In the genomic region with DNA sequence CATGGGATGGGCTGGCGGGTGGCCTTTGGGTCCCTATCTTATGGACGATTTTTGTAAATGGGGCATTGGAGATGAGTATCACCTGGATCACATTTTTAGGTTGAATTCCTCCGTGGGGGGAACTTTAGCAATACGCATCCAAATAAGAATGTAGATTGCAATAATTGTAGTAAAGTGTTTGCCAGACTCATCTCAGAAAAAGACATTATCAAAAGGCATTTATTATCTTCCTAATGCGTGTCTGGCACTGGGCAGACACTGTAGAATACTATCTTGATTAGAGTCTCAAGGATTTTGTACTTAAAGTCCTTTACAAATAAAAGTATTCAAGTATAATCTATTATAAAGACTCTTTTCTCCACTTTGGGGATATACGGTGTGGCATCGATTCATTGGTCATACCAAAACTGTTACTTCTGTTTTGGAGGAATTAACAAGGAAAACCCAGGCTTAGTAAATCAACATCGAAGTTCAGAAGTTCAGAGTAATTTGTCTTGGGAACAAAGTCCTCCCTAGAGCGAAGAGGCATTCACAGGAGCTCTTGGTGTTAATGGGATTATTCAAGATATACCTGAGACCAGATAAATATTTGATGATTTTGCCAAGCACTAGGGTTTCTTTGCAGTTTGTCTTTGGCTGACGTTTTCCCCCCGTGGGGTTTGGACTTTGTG, we compare ENCODE assay signal across 8 cellular contexts. TPM values are rescaled to one million over a fixed set of nuclear protein-coding genes. Genes with fewer than 3 reads are reported as not detected.
DNase-seq lines count a peak whose midpoint lies in the region; ATAC-seq and TF ChIP-seq lines count a peak whose summit lies in the region.

No MANE protein-coding gene starts in this region.

- peak overlapping the region; percentile 87 for H3K4me2 ChIP-seq in GM23338

- no peak overlapping the region for H3K27ac ChIP-seq in GM23338 (ENCODE audit: low read depth)
- H3K27ac ChIP-seq in iPS-20b (ENCODE audit: low read length) = no peak overlapping the region
- peak overlapping the region in 7 of 8 donors; percentile 75 to 85 (median 82) for H3K27ac ChIP-seq in spleen
- H3K27ac ChIP-seq in brain microvascular endothelial cell = no peak overlapping the region

- H3K9ac ChIP-seq in iPS-20b (ENCODE audit: low read depth, low read length) = no peak overlapping the region

- no peaks in the 10 kb centered on the region for H3K9me3 Mint-ChIP-seq in GM23338
- H3K9me3 Mint-ChIP-seq in activated T-helper 2 cell treated with anti-CD3 and anti-CD28 coated beads, Interferon-gamma antibody, Interleukin-2, Interleukin-4, amounts not matched to agents 10 μg/mL and 5 μg/mL and 100 μg/mL, durations not matched to agents 14 hours and 24 hours and 36 hours = no peaks in the 10 kb centered on the region

- in situ Hi-C loops in brain microvascular endothelial cell (cut with HindIII; ENCODE audit: low pct_ligation_motif_present, low sequenced_read_pairs) = no loop called here

- TF ChIP-seq POLR2A in spleen (IDR thresholded peaks at IDR 0.05) = no peak

- no peak overlapping the region for H2AFZ ChIP-seq in GM23338

- peak overlapping the region; percentile 69 for H3K4me3 ChIP-seq in GM23338
- peak overlapping the region; percentile 67 for H3K4me3 ChIP-seq in iPS-20b (ENCODE audit: low read length)
- H3K4me3 ChIP-seq in spleen = peak overlapping the region in 7 of 8 donors; percentile 40 to 69 (median 43)
- H3K4me3 ChIP-seq in brain microvascular endothelial cell (ENCODE audit: low read depth, low read length) = no peak overlapping the region

- H3K4me1 ChIP-seq in GM23338 (ENCODE audit: insufficient read depth) (peaks cover 43% of the 10 kb centered on the region), iPS-20b (ENCODE audit: insufficient read depth, low read length) (peaks cover 50% of the 10 kb centered on the region), spleen (peaks cover 9 to 64% (median 40%) of the 10 kb centered on the region in 6 donors)

- H3K9me2 ChIP-seq in GM23338 (ENCODE audit: insufficient read depth) = no peaks in the 10 kb centered on the region

- H3K27me3 Mint-ChIP-seq in GM23338 (ENCODE audit: insufficient read depth, low read depth, poor library complexity) = peaks cover 35% of the 10 kb centered on the region
- H3K27me3 Mint-ChIP-seq in activated T-helper 2 cell treated with anti-CD3 and anti-CD28 coated beads, Interferon-gamma antibody, Interleukin-2, Interleukin-4, amounts not matched to agents 10 μg/mL and 5 μg/mL and 100 μg/mL, durations not matched to agents 14 hours and 24 hours and 36 hours (ENCODE audit: low read depth) = peaks cover 12% of the 10 kb centered on the region

- peaks cover 8% of the 10 kb centered on the region; the same call in 1 of the 2 replicates for H3F3A ChIP-seq in GM23338 (replicated peaks; ENCODE audit: low read depth)

- 12 to 38% (median 26%) methylated on average over 11 of the region's 11 CpGs for WGBS in spleen, 5 donors

- peak overlapping the region; percentile 54 for H3K4me3 Mint-ChIP-seq in GM23338
- no peak overlapping the region for H3K4me3 Mint-ChIP-seq in activated T-helper 2 cell treated with anti-CD3 and anti-CD28 coated beads, Interferon-gamma antibody, Interleukin-2, Interleukin-4, amounts not matched to agents 10 μg/mL and 5 μg/mL and 100 μg/mL, durations not matched to agents 14 hours and 24 hours and 36 hours (ENCODE audit: low read depth)

- no peak for TF ChIP-seq CTCF in GM23338 (conservative IDR thresholded peaks at IDR 0.05; ENCODE audit: low read depth in 2 of 2)
- TF ChIP-seq CTCF in spleen (IDR thresholded peaks at IDR 0.05 in 8 of 11, conservative IDR thresholded peaks at IDR 0.05 in 3 of 11) = no peak
- no peak for TF ChIP-seq CTCF in brain microvascular endothelial cell (IDR thresholded peaks at IDR 0.05; ENCODE audit: low read depth, low read length, missing control alignments)

- H3K36me3 ChIP-seq in GM23338 (ENCODE audit: insufficient read depth) = no peaks in the 10 kb centered on the region
- no peaks in the 10 kb centered on the region for H3K36me3 ChIP-seq in iPS-20b (ENCODE audit: insufficient read depth, low read depth, low read length)
- peaks cover 0 to 7% (median 0%) of the 10 kb centered on the region in 6 donors for H3K36me3 ChIP-seq in spleen
- no peaks in the 10 kb centered on the region for H3K36me3 ChIP-seq in brain microvascular endothelial cell (replicated peaks)

- H3K9me3 ChIP-seq in iPS-20b (ENCODE audit: insufficient read depth, low read depth, low read length) (no peaks in the 10 kb centered on the region), spleen (no peaks in the 10 kb centered on the region)

- no peak for ATAC-seq in GM23338

- no peak for DNase-seq in GM23338 (ENCODE audit: low spot score)
- DNase-seq in activated T-helper 2 cell treated with anti-CD3 and anti-CD28 coated beads, Interferon-gamma antibody, Interleukin-2, Interleukin-4, amounts not matched to agents 10 μg/mL and 5 μg/mL and 100 μg/mL, durations not matched to agents 14 hours and 24 hours and 36 hours (ENCODE audit: low spot score) = no peak
- DNase-seq in spleen = no peak
- no peak for DNase-seq in stimulated activated CD8-positive, alpha-beta memory T cell treated with anti-CD3 and anti-CD28 coated beads, Interleukin-4, amount 100 ng/mL, for 48 hours
- DNase-seq in NCI-H1417 treated with DMSO at 0.1 percent for 48 hours (lab: John Stamatoyannopoulos, UW) = no peak
- no peak for DNase-seq in NCI-H146 treated with DMSO at 0.1 percent for 48 hours (lab: John Stamatoyannopoulos, UW; ENCODE audit: unreplicated experiment)
- DNase-seq in brain microvascular endothelial cell = no peak

- peaks cover 27% of the 10 kb centered on the region for H3K27me3 ChIP-seq in GM23338 (ENCODE audit: insufficient read depth)
- H3K27me3 ChIP-seq in iPS-20b (ENCODE audit: insufficient read depth, low read length) = peaks cover 65% of the 10 kb centered on the region
- H3K27me3 ChIP-seq in spleen (replicated peaks in 1 of 7) = peaks cover 0 to 20% (median 0%) of the 10 kb centered on the region in 7 donors
- H3K27me3 ChIP-seq in brain microvascular endothelial cell (replicated peaks) = peaks cover 54% of the 10 kb centered on the region

- H3K36me3 Mint-ChIP-seq in GM23338 (ENCODE audit: low read depth) = no peaks in the 10 kb centered on the region
- no peaks in the 10 kb centered on the region for H3K36me3 Mint-ChIP-seq in activated T-helper 2 cell treated with anti-CD3 and anti-CD28 coated beads, Interferon-gamma antibody, Interleukin-2, Interleukin-4, amounts not matched to agents 10 μg/mL and 5 μg/mL and 100 μg/mL, durations not matched to agents 14 hours and 24 hours and 36 hours (ENCODE audit: low read depth)

- no peaks in the 10 kb centered on the region for H3K79me2 ChIP-seq in GM23338 (replicated peaks; ENCODE audit: insufficient read depth)

- no peaks in the 10 kb centered on the region for H4K20me1 ChIP-seq in GM23338 (replicated peaks; ENCODE audit: insufficient read depth)

- no peak overlapping the region for H3K27ac Mint-ChIP-seq in GM23338
- H3K27ac Mint-ChIP-seq in activated T-helper 2 cell treated with anti-CD3 and anti-CD28 coated beads, Interferon-gamma antibody, Interleukin-2, Interleukin-4, amounts not matched to agents 10 μg/mL and 5 μg/mL and 100 μg/mL, durations not matched to agents 14 hours and 24 hours and 36 hours = peak overlapping the region; percentile 29

- peaks cover 74% of the 10 kb centered on the region for H3K4me1 Mint-ChIP-seq in GM23338
- peaks cover 19% of the 10 kb centered on the region for H3K4me1 Mint-ChIP-seq in activated T-helper 2 cell treated with anti-CD3 and anti-CD28 coated beads, Interferon-gamma antibody, Interleukin-2, Interleukin-4, amounts not matched to agents 10 μg/mL and 5 μg/mL and 100 μg/mL, durations not matched to agents 14 hours and 24 hours and 36 hours (ENCODE audit: low read depth)

- intact Hi-C loops in activated T-helper 2 cell treated with anti-CD3 and anti-CD28 coated beads, Interferon-gamma antibody, Interleukin-2, Interleukin-4, amounts not matched to agents 10 μg/mL and 5 μg/mL and 100 μg/mL, durations not matched to agents 14 hours and 24 hours and 36 hours (cut with micrococcal nuclease) = loop anchor here (1.0 to 5.0 kb wide), 4 partner anchors 22 to 216 kb away; no protein-coding TSS in a partner anchor
- intact Hi-C loops in spleen (cut with DNase I; ENCODE audit: low total_unique reads) = loop anchor here (5.0 kb wide), 1 partner anchor 57 kb away; no protein-coding TSS in a partner anchor

TF ChIP-seq in GM23338, 12 proteins besides CTCF, POLR2A, EP300 and RAD21:
- TF ChIP-seq EZH2 (IDR thresholded peaks at IDR 0.05; ENCODE audit: low read depth, unreplicated experiment) (no peak), POLR2AphosphoS5 (IDR thresholded peaks at IDR 0.05; ENCODE audit: low read depth) (no peak), NANOG (IDR thresholded peaks at IDR 0.05; ENCODE audit: borderline replicate concordance) (no peak)
- TF ChIP-seq, protein P1, sequence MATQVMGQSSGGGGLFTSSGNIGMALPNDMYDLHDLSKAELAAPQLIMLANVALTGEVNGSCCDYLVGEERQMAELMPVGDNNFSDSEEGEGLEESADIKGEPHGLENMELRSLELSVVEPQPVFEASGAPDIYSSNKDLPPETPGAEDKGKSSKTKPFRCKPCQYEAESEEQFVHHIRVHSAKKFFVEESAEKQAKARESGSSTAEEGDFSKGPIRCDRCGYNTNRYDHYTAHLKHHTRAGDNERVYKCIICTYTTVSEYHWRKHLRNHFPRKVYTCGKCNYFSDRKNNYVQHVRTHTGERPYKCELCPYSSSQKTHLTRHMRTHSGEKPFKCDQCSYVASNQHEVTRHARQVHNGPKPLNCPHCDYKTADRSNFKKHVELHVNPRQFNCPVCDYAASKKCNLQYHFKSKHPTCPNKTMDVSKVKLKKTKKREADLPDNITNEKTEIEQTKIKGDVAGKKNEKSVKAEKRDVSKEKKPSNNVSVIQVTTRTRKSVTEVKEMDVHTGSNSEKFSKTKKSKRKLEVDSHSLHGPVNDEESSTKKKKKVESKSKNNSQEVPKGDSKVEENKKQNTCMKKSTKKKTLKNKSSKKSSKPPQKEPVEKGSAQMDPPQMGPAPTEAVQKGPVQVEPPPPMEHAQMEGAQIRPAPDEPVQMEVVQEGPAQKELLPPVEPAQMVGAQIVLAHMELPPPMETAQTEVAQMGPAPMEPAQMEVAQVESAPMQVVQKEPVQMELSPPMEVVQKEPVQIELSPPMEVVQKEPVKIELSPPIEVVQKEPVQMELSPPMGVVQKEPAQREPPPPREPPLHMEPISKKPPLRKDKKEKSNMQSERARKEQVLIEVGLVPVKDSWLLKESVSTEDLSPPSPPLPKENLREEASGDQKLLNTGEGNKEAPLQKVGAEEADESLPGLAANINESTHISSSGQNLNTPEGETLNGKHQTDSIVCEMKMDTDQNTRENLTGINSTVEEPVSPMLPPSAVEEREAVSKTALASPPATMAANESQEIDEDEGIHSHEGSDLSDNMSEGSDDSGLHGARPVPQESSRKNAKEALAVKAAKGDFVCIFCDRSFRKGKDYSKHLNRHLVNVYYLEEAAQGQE (IDR thresholded peaks at IDR 0.05; ENCODE audit: unreplicated experiment) = no peak

RNA-seq across cellular contexts. Expression of a gene that starts 0.6 kb away (rescaled TPM):
- total RNA-seq in GM23338 (2014; rRNA removed; shearing (Covaris generic)) = 3.0 and 3.1 TPM in 2 replicates
- polyA plus RNA-seq in GM23338 (2016; fragmentation: Nextera tagmentation; extraction: Ambion mirVana) (0.57 and 1.0 TPM in 2 replicates), spleen (10 to 100 TPM; 11.5 to 15.0 (median 12.8) TPM)
- 1.8 and 2.7 TPM in 2 replicates for total RNA-seq in activated T-helper 2 cell treated with anti-CD3 and anti-CD28 coated beads, Interferon-gamma antibody, Interleukin-2, Interleukin-4, amounts not matched to agents 10 μg/mL and 5 μg/mL and 100 μg/mL, durations not matched to agents 14 hours and 24 hours and 36 hours
- total RNA-seq in spleen = 100 to 1,000 TPM in 2 of 7 donors, 10 to 100 TPM in 5; 46.9 to 164 (median 86.8) TPM

Comparison
In these comparisons a context has a peak if more than half of its experiments do, and no peak if none do; other contexts are left out.
1. H3K27ac ChIP-seq: peak in spleen (7 of 8); none in GM23338 (single experiment), iPS-20b (single experiment) and brain microvascular endothelial cell (single experiment).
2. RNA of a gene that starts 0.6 kb away (total RNA-seq): 46.9 to 164 TPM in spleen; 3.0 to 3.1 TPM in GM23338 and 1.8 to 2.7 TPM in activated T-helper 2 cell treated with anti-CD3 and anti-CD28 coated beads, Interferon-gamma antibody, Interleukin-2, Interleukin-4, amounts not matched to agents 10 μg/mL and 5 μg/mL and 100 μg/mL, durations not matched to agents 14 hours and 24 hours and 36 hours; every median in the first group is over 10 times any median in the second.